Comparison of ENCODE assay signal across 12 cellular contexts in genomic region chr7:99078416-99078815, GRCh38.
"Had no signal": no experiment of that assay in that cellular context is flagged by ENCODE, and none has a peak within 500 bp of the region (broad histone marks: within the 10 kb centered on the region; RNA-seq: fewer than 3 reads in every experiment).

No MANE protein-coding gene starts in this region.

- H3K4me1 ChIP-seq: breast epithelium had no signal

- H3K27ac ChIP-seq: psoas muscle, right atrium auricular region had no signal

- H3K4me3 ChIP-seq: breast epithelium, esophagus squamous epithelium, gastrocnemius medialis, psoas muscle, right atrium auricular region had no signal

- H3K27me3 ChIP-seq: breast epithelium, esophagus squamous epithelium, gastrocnemius medialis, right atrium auricular region, tibial artery had no signal

- H3K9me3 ChIP-seq: breast epithelium, esophagus squamous epithelium, gastrocnemius medialis, psoas muscle, right atrium auricular region, tibial artery had no signal

- DNase-seq: activated CD4-positive, alpha-beta T cell treated with anti-CD3 and anti-CD28 coated beads for 1 hour; activated CD4-positive, alpha-beta T cell treated with anti-CD3 and anti-CD28 coated beads, Interleukin-2, amount 50 U/mL, for 1 hour; activated CD8-positive, alpha-beta T cell treated with anti-CD3 and anti-CD28 coated beads, Interleukin-2, amount 10 ng/mL, durations not matched to agents 7 days and 5 days; activated T-cell treated with anti-CD3 and anti-CD28 coated beads, Interleukin-2, amount 50 U/mL, for 1 hour; esophagus squamous epithelium; psoas muscle; tibial artery had no signal

- FAIRE-seq: astrocyte, islet of Langerhans had no signal

- H3K36me3 ChIP-seq: breast epithelium, gastrocnemius medialis, right atrium auricular region, tibial artery had no signal
